Comparison of ENCODE assay signal across 15 cellular contexts in the genomic region with DNA sequence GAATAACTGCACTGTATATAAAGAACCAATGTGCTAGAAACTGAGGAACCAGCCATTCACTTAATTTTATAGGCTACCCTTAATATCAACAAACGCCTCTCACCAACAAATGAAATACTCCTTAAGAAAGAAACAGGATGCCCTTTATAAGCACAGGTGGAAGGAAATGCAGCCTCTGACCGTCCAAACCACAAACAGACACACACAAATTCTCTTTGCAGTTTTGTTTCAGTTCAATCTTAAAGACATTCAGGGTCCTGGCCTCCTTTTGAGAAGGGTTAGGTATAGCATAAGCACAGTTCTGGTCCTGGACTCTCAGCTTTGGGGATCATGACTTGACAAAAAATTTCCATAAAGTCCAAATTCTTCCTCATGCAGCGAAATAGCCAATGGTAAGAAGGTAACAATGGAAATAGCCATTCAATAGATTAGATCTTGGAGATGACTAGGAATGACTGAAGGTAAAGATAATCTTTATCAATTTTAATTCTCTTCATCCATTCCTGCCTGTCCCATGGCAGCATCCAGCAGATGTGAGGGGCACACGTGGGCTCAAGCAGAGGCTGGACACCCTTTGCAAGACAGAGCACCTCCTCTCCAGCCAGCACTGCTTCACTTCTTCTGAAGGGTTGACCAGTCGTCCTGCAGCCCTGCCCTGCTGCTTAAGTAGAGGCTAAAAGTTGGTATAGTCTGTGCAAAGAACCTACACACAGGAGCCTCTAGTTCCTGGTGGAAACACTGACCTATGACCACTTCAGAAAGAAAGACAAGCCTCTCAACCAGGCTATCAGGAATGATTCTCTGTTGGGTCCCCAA.
A peak's percentile ranks its signal among the peaks of the same experiment; 100 is the strongest.
DNase-seq lines count a peak whose midpoint lies in the region; ATAC-seq and TF ChIP-seq lines count a peak whose summit lies in the region.
"Had no signal": no experiment of that assay in that cellular context is flagged by ENCODE, and none has a peak within 500 bp of the region (broad histone marks: within the 10 kb centered on the region; RNA-seq: fewer than 3 reads in every experiment).

No MANE protein-coding gene starts in this region.

- H3K79me2 ChIP-seq in DND-41 (ENCODE audit: insufficient read depth, low read length), result no peaks in the 10 kb centered on the region

- ATAC-seq in DND-41 (ENCODE audit: insufficient read depth, low read depth) (peak; percentile 87), GM19455 (IDR thresholded peaks at IDR 0.05; ENCODE audit: unreplicated experiment) (peak; percentile 63), HG03108 (IDR thresholded peaks at IDR 0.05; ENCODE audit: unreplicated experiment) (peak; percentile 77), mucosa of descending colon (no peak)
- ATAC-seq: gastroesophageal sphincter, left lobe of liver, sciatic nerve had no signal

- no peaks in the 10 kb centered on the region for H4K20me1 ChIP-seq in DND-41 (ENCODE audit: insufficient read depth, low read length)

- peak; percentile 72 for DNase-seq in DND-41
- DNase-seq in coronary artery (ENCODE audit: low spot score), result peak; percentile 14
- no peak for DNase-seq in left ventricle myocardium inferior
- DNase-seq in mucosa of descending colon, result no peak
- no peak for DNase-seq in posterior cingulate gyrus
- no peak for DNase-seq in GF-D8 (lab: John Stamatoyannopoulos, UW)
- DNase-seq: activated CD4-positive, alpha-beta T cell treated with anti-CD3 and anti-CD28 coated beads, Interleukin-2, amount 50 U/mL, for 1 hour; activated naive CD4-positive, alpha-beta T cell treated with Interleukin-2 at 50 U/mL for 16 hours; NCI-H1436 had no signal

- H3K9ac ChIP-seq in DND-41 (ENCODE audit: low read depth, low read length), result peak overlapping the region; percentile 47

- TF ChIP-seq CTCF in DND-41 (IDR thresholded peaks at IDR 0.05; ENCODE audit: borderline replicate concordance, extremely low read depth, low read length, poor library complexity, severe bottlenecking) (no peak), coronary artery (IDR thresholded peaks at IDR 0.05) (no peak), left ventricle myocardium inferior (IDR thresholded peaks at IDR 0.05; ENCODE audit: borderline replicate concordance) (no peak), mucosa of descending colon (IDR thresholded peaks at IDR 0.05) (no peak)

- H3K4me3 ChIP-seq in DND-41 (ENCODE audit: low read depth in 1 of 2, low read length in 2 of 2) (0 out of 4 replicates have a peak overlapping the region, but pooled peaks of 1 of the 2 experiments have one; percentile 9), coronary artery (no peak overlapping the region), left ventricle myocardium inferior (no peak overlapping the region), mucosa of descending colon (no peak overlapping the region)
- H3K4me3 ChIP-seq: gastroesophageal sphincter, Peyer's patch had no signal

- peak overlapping the region; percentile 91 for H3K27ac ChIP-seq in DND-41 (ENCODE audit: low read length)
- H3K27ac ChIP-seq in coronary artery, result no peak overlapping the region
- no peak overlapping the region for H3K27ac ChIP-seq in left ventricle myocardium inferior (replicated peaks)
- H3K27ac ChIP-seq: gastroesophageal sphincter had no signal

- H3K9me3 ChIP-seq in DND-41 (ENCODE audit: insufficient read depth, low read length, severe bottlenecking) (peaks cover 3% of the 10 kb centered on the region), left ventricle myocardium inferior (replicated peaks) (no peaks in the 10 kb centered on the region), mucosa of descending colon (peaks cover 2% of the 10 kb centered on the region)
- H3K9me3 ChIP-seq: gastroesophageal sphincter, Peyer's patch had no signal

- H3K36me3 ChIP-seq in DND-41 (ENCODE audit: insufficient read depth, low read length), result no peaks in the 10 kb centered on the region
- no peaks in the 10 kb centered on the region for H3K36me3 ChIP-seq in left ventricle myocardium inferior
- H3K36me3 ChIP-seq in mucosa of descending colon (ENCODE audit: low read depth), result no peaks in the 10 kb centered on the region
- H3K36me3 ChIP-seq: gastroesophageal sphincter, Peyer's patch had no signal

- no peaks in the 10 kb centered on the region for H3K27me3 ChIP-seq in DND-41 (ENCODE audit: insufficient read depth, low read length, poor library complexity)
- H3K27me3 ChIP-seq in left ventricle myocardium inferior (ENCODE audit: low read depth), result no peaks in the 10 kb centered on the region
- H3K27me3 ChIP-seq: gastroesophageal sphincter, Peyer's patch had no signal

- H3K4me2 ChIP-seq in DND-41 (ENCODE audit: insufficient read depth, low read length), result peak overlapping the region; percentile 37

- intact Hi-C loops in left ventricle myocardium inferior (cut with micrococcal nuclease), result no loop called here
- intact Hi-C loops in mucosa of descending colon (cut with DNase I, micrococcal nuclease), result no loop called here
- intact Hi-C loops in posterior cingulate gyrus (cut with DNase I), result no loop called here

- H3K4me1 ChIP-seq in DND-41 (ENCODE audit: insufficient read depth, low read length) (peaks cover 39% of the 10 kb centered on the region), left ventricle myocardium inferior (peaks cover 1% of the 10 kb centered on the region), mucosa of descending colon (ENCODE audit: low read depth) (no peaks in the 10 kb centered on the region)
- H3K4me1 ChIP-seq: gastroesophageal sphincter, Peyer's patch had no signal

- H2AFZ ChIP-seq in DND-41 (ENCODE audit: low read depth, low read length), result 0 out of 2 replicates have a peak overlapping the region, but pooled peaks have one; percentile 17

Comparison
In these comparisons a context has a peak if more than half of its experiments do, and no peak if none do; other contexts are left out.
1. DNase-seq: peak in DND-41 (single experiment) and coronary artery (single experiment); none in left ventricle myocardium inferior (single experiment), mucosa of descending colon (0 of 3), posterior cingulate gyrus (0 of 10) and GF-D8 (single experiment).